ENCODE assay signal across 10 cellular contexts in the genomic region with DNA sequence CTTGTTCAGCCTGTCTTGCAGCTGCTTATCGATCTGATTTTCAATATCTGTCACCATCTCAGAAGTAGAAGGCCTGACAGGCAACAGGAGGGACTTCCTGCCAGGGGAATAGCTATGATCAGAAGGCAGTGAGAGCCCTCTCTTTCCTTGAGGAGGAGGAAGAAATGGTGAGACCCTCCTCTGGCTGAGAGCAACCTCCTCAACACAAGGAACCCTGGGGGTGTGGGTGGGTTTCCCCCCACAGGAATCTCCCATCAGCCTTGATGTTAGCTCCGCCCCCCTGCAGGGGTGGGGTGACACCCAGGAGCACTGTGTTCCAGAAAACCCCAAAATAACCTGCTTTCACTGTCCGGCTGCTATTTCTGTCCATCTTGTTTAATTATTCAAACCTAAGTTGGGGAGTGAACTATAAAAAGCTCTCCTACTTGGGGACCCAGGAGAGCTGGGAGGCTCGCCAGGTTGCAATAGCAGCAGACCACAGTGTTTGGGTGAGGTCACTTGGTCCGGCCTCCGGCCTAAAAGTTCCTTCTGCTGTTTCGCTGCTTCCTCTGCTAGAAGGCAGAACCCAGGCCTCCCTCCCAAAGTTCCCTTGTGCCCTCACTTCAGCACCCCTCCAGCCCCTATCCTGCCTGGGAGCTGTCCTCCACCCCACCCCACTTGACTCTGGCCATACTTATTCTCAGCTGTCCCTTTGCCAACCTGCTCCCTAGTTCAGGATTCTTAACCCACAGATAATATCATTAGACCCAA. TPM values are rescaled to one million over a fixed set of nuclear protein-coding genes. Genes with fewer than 3 reads are reported as not detected.
DNase-seq lines count a peak whose midpoint lies in the region; ATAC-seq and TF ChIP-seq lines count a peak whose summit lies in the region.
"Had no signal": no experiment of that assay in that cellular context is flagged by ENCODE, and none has a peak within 500 bp of the region (broad histone marks: within the 10 kb centered on the region; RNA-seq: fewer than 3 reads in every experiment).

No MANE protein-coding gene starts in this region.

- DNase-seq in GM04504 (ENCODE audit: low read depth) (peak; percentile 58), OCI-LY7 (ENCODE audit: low spot score) (no peak), NCI-H226 (no peak), NCI-H146 treated with DMSO at 0.1 percent for 48 hours (lab: John Stamatoyannopoulos, UW; ENCODE audit: unreplicated experiment) (no peak)

- POLR2A ChIA-PET in OCI-LY7 (lab: Charles Lee): interaction anchor here (0.7 to 2.1 kb wide), 12 partner anchors 9 to 83 kb away, joined by 3 to 11 read pairs (median 4); a partner anchor contains a TSS

- H3K9me2 ChIP-seq in OCI-LY7 (ENCODE audit: insufficient read depth, low read length): no peaks in the 10 kb centered on the region

- 0 to 10% methylated on average over 5 of the region's 7 CpGs for WGBS in gastroesophageal sphincter (ENCODE audit: low coverage in 1 of 2), 2 donors

- TF ChIP-seq POLR2A in gastroesophageal sphincter (IDR thresholded peaks at IDR 0.05): peak; percentile 23 to 49

- BruUV-seq in OCI-LY7 (replicated peaks; lab: Mats Ljungman, UMichigan): no TSS peak

- H3K79me2 ChIP-seq in OCI-LY7 (ENCODE audit: insufficient read depth, low read depth, low read length): peaks cover 11% of the 10 kb centered on the region; the same call in 1 of the 2 replicates

- peak overlapping the region; percentile 23 for H3K9ac ChIP-seq in skeletal muscle satellite cell (ENCODE audit: low read depth, low read length)

- ATAC-seq in gastroesophageal sphincter (peak; percentile 32), HG03457 (IDR thresholded peaks at IDR 0.05; ENCODE audit: unreplicated experiment) (no peak), HG03521 (IDR thresholded peaks at IDR 0.05; ENCODE audit: unreplicated experiment) (no peak)
- ATAC-seq: HCT116 had no signal

- no peaks in the 10 kb centered on the region for H3K9me3 ChIP-seq in OCI-LY7 (ENCODE audit: low read length)
- H3K9me3 ChIP-seq in gastroesophageal sphincter: no peaks in the 10 kb centered on the region
- no peaks in the 10 kb centered on the region for H3K9me3 ChIP-seq in skeletal muscle satellite cell (replicated peaks; ENCODE audit: low read length)

- H3K4me1 ChIP-seq in OCI-LY7 (ENCODE audit: insufficient read depth, low read length, poor library complexity, severe bottlenecking): peaks cover 56% of the 10 kb centered on the region
- peaks cover 40 to 96% (median 56%) of the 10 kb centered on the region in 3 donors for H3K4me1 ChIP-seq in gastroesophageal sphincter
- peaks cover 49% of the 10 kb centered on the region for H3K4me1 ChIP-seq in skeletal muscle satellite cell (ENCODE audit: control insufficient read depth, insufficient read depth, low read length)

- TF ChIP-seq CTCF in OCI-LY7 (conservative IDR thresholded peaks at IDR 0.05; ENCODE audit: low read length): no peak
- TF ChIP-seq CTCF in gastroesophageal sphincter (IDR thresholded peaks at IDR 0.05): no peak

- CTCF ChIA-PET in OCI-LY7 (lab: Charles Lee; ENCODE audit: unreplicated experiment): interaction anchor here (0.6 to 1.3 kb wide), 4 partner anchors 16 to 131 kb away, joined by 3 to 4 read pairs (median 3); no protein-coding TSS in a partner anchor

- H3K4me3 ChIP-seq in OCI-LY7 (ENCODE audit: low read depth, low read length, poor library complexity, severe bottlenecking): peak overlapping the region; percentile 64
- H3K4me3 ChIP-seq in gastroesophageal sphincter: peak overlapping the region in 1 of 2 donors; percentile 33
- H3K4me3 ChIP-seq in skeletal muscle satellite cell (ENCODE audit: low read length): no peak overlapping the region

- no peaks in the 10 kb centered on the region for H4K20me1 ChIP-seq in OCI-LY7 (ENCODE audit: insufficient read depth, low read length)

- TF ChIP-seq EP300 in gastroesophageal sphincter (IDR thresholded peaks at IDR 0.05): peak; percentile 89

- H3K4me2 ChIP-seq in OCI-LY7 (ENCODE audit: low read length) (peak overlapping the region; percentile 71), skeletal muscle satellite cell (ENCODE audit: low read length) (no peak overlapping the region)

- H3K27ac ChIP-seq in OCI-LY7 (ENCODE audit: low read depth, low read length, poor library complexity, severe bottlenecking): peak overlapping the region; percentile 47
- peak overlapping the region; percentile 95 to 100 (median 98) for H3K27ac ChIP-seq in gastroesophageal sphincter
- H3K27ac ChIP-seq: epithelial cell of prostate had no signal

- peak overlapping the region; percentile 42 for H2AFZ ChIP-seq in OCI-LY7 (ENCODE audit: low read length)

- H3K27me3 ChIP-seq in gastroesophageal sphincter: no peaks in the 10 kb centered on the region
- no peaks in the 10 kb centered on the region for H3K27me3 ChIP-seq in skeletal muscle satellite cell (ENCODE audit: control insufficient read depth, insufficient read depth, low read length)

- intact Hi-C loops in OCI-LY7 (cut with micrococcal nuclease; ENCODE audit: unreplicated experiment): loop anchor here (10.0 kb wide), 1 partner anchor 246 kb away; a partner anchor contains a TSS

- no peaks in the 10 kb centered on the region for H3K36me3 ChIP-seq in OCI-LY7 (ENCODE audit: insufficient read depth, low read length)
- no peaks in the 10 kb centered on the region for H3K36me3 ChIP-seq in gastroesophageal sphincter
- no peaks in the 10 kb centered on the region for H3K36me3 ChIP-seq in skeletal muscle satellite cell (ENCODE audit: insufficient read depth, low read length)

RNA-seq across cellular contexts. Expression of a gene that starts 7.8 kb away (rescaled TPM):
- total RNA-seq in OCI-LY7 (2014; rRNA removed; shearing (Covaris generic)): 23.4 and 42.7 TPM in 2 replicates
- total RNA-seq in OCI-LY7 (2022) (92.3 and 101 TPM in 2 replicates), gastroesophageal sphincter (10 to 100 TPM; 49.0 to 94.3 (median 67.1) TPM)
- 7.9 and 12.0 TPM in 2 replicates for total RNA-seq in skeletal muscle satellite cell (2012; rRNA removed)
